8 cellular contexts compared by ENCODE assay signal in genomic region chr2:68487773-68488355, GRCh38. TPM values are rescaled to one million over a fixed set of nuclear protein-coding genes. Genes with fewer than 3 reads are reported as not detected.
DNase-seq lines count a peak whose midpoint lies in the region; ATAC-seq, FAIRE-seq and TF ChIP-seq lines count a peak whose summit lies in the region.

No MANE protein-coding gene starts in this region.

- no peak overlapping the region for H2AFZ ChIP-seq in fibroblast of lung (ENCODE audit: low read length)

- H3K27me3 ChIP-seq in fibroblast of lung (ENCODE audit: control insufficient read depth, insufficient read depth, low read length) (no peaks in the 10 kb centered on the region), testis (no peaks in the 10 kb centered on the region)

- FAIRE-seq in RCC 7860 (lab: Jason Lieb, UNC), result peak; percentile 88

- WGBS in testis, 2 donors, result 52 to 62% methylated on average over 3 of the region's 3 CpGs

- intact Hi-C loops in testis (cut with DNase I; ENCODE audit: low total_unique reads), result no loop called here

- H3K27ac ChIP-seq in fibroblast of lung (ENCODE audit: insufficient read depth, low read length), result no peak overlapping the region
- H3K27ac ChIP-seq in testis, result no peak overlapping the region

- H3K4me3 ChIP-seq in fibroblast of lung (replicated peaks in 1 of 4; ENCODE audit: control extremely low read depth in 1 of 4, insufficient read depth in 1 of 4, low read depth in 3 of 4, low read length in 4 of 4), result no peak overlapping the region
- H3K4me3 ChIP-seq in testis, result no peak overlapping the region

- no peak for TF ChIP-seq POLR2A in testis (IDR thresholded peaks at IDR 0.05)

- ATAC-seq in GM19395 (IDR thresholded peaks at IDR 0.05; ENCODE audit: unreplicated experiment), result peak; percentile 58
- ATAC-seq in GM21825 (IDR thresholded peaks at IDR 0.05; ENCODE audit: unreplicated experiment), result no peak
- ATAC-seq in HG02938 (IDR thresholded peaks at IDR 0.05; ENCODE audit: unreplicated experiment), result no peak
- no peak for ATAC-seq in GM21360 (IDR thresholded peaks at IDR 0.05; ENCODE audit: unreplicated experiment)

- H3K9me3 ChIP-seq in fibroblast of lung (ENCODE audit: control insufficient read depth, insufficient read depth, low read depth, low read length) (no peaks in the 10 kb centered on the region), testis (no peaks in the 10 kb centered on the region)

- TF ChIP-seq CTCF in fibroblast of lung (conservative IDR thresholded peaks at IDR 0.05 in 1 of 2, IDR thresholded peaks at IDR 0.05 in 1 of 2; ENCODE audit: low read depth in 1 of 2, low read length in 2 of 2) (peak in 1 of 2 donors; percentile 32), testis (IDR thresholded peaks at IDR 0.05) (peak in 2 of 3 experiments; percentile 23 to 51)

- DNase-seq in AML-193 (lab: John Stamatoyannopoulos, UW), result peak; percentile 48 to 55
- DNase-seq in RCC 7860 (ENCODE audit: low spot score), result peak; percentile 26
- DNase-seq in fibroblast of lung (ENCODE audit: low read depth in 2 of 2), result peak; percentile 32 to 56
- DNase-seq in testis, result no peak

- no peak overlapping the region for H3K4me2 ChIP-seq in fibroblast of lung (ENCODE audit: extremely low read depth, insufficient read depth, low read length)

- H3K79me2 ChIP-seq in fibroblast of lung (ENCODE audit: control insufficient read depth, insufficient read depth, low read length), result no peaks in the 10 kb centered on the region

- no peaks in the 10 kb centered on the region for H4K20me1 ChIP-seq in fibroblast of lung (ENCODE audit: control insufficient read depth, extremely low read depth, insufficient read depth, low read length)

- H3K4me1 ChIP-seq in fibroblast of lung (ENCODE audit: control insufficient read depth, extremely low read depth, insufficient read depth, low read length) (no peaks in the 10 kb centered on the region), testis (no peaks in the 10 kb centered on the region)

- H3K9ac ChIP-seq in fibroblast of lung (ENCODE audit: insufficient read depth, low read length), result no peak overlapping the region

- H3K36me3 ChIP-seq in fibroblast of lung (ENCODE audit: control insufficient read depth, insufficient read depth, low read length), result no peaks in the 10 kb centered on the region
- H3K36me3 ChIP-seq in testis (ENCODE audit: low read depth, missing control alignments), result no peaks in the 10 kb centered on the region

RNA-seq across cellular contexts. Expression of gene APLF, which starts 20.5 kb away (rescaled TPM):
- total RNA-seq in fibroblast of lung (9.4 and 10.8 TPM in 2 replicates), testis (10 to 100 TPM; 14.7 to 21.7 TPM)
- polyA plus RNA-seq in fibroblast of lung (1.4 and 1.6 TPM in 2 replicates), testis (ENCODE audit: insufficient read depth, low read depth, low replicate concordance) (6.6 TPM)
- polyA plus RNA-seq in fibroblast of lung (2012), result 0.93 and 1.0 TPM in 2 replicates
- polyA minus RNA-seq in fibroblast of lung (ENCODE audit: low replicate concordance), result 0.37 and 0.90 TPM in 2 replicates

RNA-seq across cellular contexts. Expression of gene FBXO48, which starts 20.8 kb away (rescaled TPM):
- total RNA-seq in fibroblast of lung (0.26 and 0.33 TPM in 2 replicates), testis (1 to 10 TPM; 1.2 to 2.4 TPM)
- polyA plus RNA-seq in fibroblast of lung (0.65 and 0.77 TPM in 2 replicates), testis (ENCODE audit: insufficient read depth, low read depth, low replicate concordance) (1.7 TPM)
- 0.35 and 0.40 TPM in 2 replicates for polyA plus RNA-seq in fibroblast of lung (2012)
- 0.04 and 0.12 TPM in 2 replicates for polyA minus RNA-seq in fibroblast of lung (ENCODE audit: low replicate concordance)
